ENCODE assay signal across 2 cellular contexts in the genomic region with DNA sequence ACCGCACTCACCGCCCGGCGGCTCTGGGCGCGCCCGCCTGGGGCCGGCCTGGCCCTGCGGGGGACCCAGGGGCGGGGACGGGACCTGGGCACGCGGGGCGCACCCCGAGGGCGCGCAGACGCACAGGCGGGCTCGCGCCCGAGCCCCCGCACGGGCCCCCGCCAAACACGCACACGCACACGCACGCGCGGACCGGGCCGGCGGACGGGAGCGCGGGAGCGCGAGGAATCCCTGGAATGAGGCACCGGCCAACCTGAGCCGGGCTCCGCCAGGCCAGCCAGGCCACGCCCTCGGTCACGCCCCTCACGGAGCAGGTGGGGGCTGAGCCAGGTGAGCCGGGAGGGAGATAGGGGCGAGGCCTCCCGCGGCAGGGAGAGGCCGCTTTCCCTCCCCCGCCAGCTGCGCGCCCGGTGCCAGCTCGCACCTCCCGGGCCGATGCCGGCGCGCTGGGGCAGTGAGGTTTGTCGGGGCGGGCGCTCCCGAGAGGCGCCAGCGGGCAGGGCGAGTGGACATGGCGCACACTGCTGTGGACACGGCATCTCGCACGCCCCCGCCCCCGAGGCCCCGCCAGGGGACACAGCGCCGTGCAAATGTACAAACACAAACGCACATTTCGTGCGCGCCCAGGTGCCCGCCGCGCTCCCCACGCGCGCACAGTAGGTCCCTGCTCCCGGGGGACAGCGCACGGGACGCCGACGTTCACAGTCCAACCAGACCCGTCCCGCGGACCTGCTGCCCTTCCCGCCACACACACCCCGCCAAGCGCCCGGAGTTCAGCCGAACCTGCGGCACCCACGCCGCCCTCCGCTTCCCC.
TF ChIP-seq lines count a peak whose summit lies in the region.

No MANE protein-coding gene starts in this region.

TF ChIP-seq in HCT116, 20 proteins besides CTCF, POLR2A, EP300 and RAD21 (continued from another document):
- TF ChIP-seq EZH2phosphoT487 (IDR thresholded peaks at IDR 0.05; ENCODE audit: borderline replicate concordance) (no peak), POLR2AphosphoS5 (IDR thresholded peaks at IDR 0.05; ENCODE audit: low read depth, low read length) (peak; percentile 72)

TF ChIP-seq in WTC11, 78 proteins besides CTCF, POLR2A, EP300 and RAD21 (continued from another document):
- TF ChIP-seq ZNF416 (CRISPR knock-in tag; IDR thresholded peaks at IDR 0.05) (0 out of 2 replicates have a peak, but pooled peaks have one; percentile 5), TEAD1 (CRISPR knock-in tag; IDR thresholded peaks at IDR 0.05) (peak; percentile 94), ZBTB21 (CRISPR knock-in tag; IDR thresholded peaks at IDR 0.05; ENCODE audit: borderline replicate concordance) (peak; percentile 66; the same call in 1 of the 2 replicates), ZNF219 (CRISPR knock-in tag; IDR thresholded peaks at IDR 0.05; ENCODE audit: borderline replicate concordance) (0 out of 2 replicates have a peak, but pooled peaks have one; percentile 13), SP1 (CRISPR knock-in tag; conservative IDR thresholded peaks at IDR 0.05) (peak; percentile 90), NFYB (CRISPR knock-in tag; conservative IDR thresholded peaks at IDR 0.05; ENCODE audit: low read depth) (0 out of 2 replicates have a peak, but pooled peaks have one; percentile 22), CBFB (CRISPR knock-in tag; IDR thresholded peaks at IDR 0.05; ENCODE audit: low read depth) (no peak), IRF2 (CRISPR knock-in tag; IDR thresholded peaks at IDR 0.05; ENCODE audit: borderline replicate concordance, low read depth) (no peak)
- TF ChIP-seq, protein P1, sequence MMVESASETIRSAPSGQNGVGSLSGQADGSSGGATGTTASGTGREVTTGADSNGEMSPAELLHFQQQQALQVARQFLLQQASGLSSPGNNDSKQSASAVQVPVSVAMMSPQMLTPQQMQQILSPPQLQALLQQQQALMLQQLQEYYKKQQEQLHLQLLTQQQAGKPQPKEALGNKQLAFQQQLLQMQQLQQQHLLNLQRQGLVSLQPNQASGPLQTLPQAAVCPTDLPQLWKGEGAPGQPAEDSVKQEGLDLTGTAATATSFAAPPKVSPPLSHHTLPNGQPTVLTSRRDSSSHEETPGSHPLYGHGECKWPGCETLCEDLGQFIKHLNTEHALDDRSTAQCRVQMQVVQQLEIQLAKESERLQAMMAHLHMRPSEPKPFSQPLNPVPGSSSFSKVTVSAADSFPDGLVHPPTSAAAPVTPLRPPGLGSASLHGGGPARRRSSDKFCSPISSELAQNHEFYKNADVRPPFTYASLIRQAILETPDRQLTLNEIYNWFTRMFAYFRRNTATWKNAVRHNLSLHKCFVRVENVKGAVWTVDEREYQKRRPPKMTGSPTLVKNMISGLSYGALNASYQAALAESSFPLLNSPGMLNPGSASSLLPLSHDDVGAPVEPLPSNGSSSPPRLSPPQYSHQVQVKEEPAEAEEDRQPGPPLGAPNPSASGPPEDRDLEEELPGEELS (CRISPR knock-in tag; IDR thresholded peaks at IDR 0.05), result 0 out of 2 replicates have a peak, but pooled peaks have one; percentile 4
- TF ChIP-seq, protein P2, sequence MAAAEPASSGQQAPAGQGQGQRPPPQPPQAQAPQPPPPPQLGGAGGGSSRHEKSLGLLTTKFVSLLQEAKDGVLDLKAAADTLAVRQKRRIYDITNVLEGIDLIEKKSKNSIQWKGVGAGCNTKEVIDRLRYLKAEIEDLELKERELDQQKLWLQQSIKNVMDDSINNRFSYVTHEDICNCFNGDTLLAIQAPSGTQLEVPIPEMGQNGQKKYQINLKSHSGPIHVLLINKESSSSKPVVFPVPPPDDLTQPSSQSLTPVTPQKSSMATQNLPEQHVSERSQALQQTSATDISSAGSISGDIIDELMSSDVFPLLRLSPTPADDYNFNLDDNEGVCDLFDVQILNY (CRISPR knock-in tag; IDR thresholded peaks at IDR 0.05), result peak; percentile 57; the same call in 1 of the 2 replicates
- TF ChIP-seq, protein P3, sequence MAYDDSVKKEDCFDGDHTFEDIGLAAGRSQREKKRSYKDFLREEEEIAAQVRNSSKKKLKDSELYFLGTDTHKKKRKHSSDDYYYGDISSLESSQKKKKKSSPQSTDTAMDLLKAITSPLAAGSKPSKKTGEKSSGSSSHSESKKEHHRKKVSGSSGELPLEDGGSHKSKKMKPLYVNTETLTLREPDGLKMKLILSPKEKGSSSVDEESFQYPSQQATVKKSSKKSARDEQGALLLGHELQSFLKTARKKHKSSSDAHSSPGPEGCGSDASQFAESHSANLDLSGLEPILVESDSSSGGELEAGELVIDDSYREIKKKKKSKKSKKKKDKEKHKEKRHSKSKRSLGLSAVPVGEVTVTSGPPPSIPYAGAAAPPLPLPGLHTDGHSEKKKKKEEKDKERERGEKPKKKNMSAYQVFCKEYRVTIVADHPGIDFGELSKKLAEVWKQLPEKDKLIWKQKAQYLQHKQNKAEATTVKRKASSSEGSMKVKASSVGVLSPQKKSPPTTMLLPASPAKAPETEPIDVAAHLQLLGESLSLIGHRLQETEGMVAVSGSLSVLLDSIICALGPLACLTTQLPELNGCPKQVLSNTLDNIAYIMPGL (CRISPR knock-in tag; IDR thresholded peaks at IDR 0.05), result no peak; the same call in none of the 2 replicates
- TF ChIP-seq, protein P4, sequence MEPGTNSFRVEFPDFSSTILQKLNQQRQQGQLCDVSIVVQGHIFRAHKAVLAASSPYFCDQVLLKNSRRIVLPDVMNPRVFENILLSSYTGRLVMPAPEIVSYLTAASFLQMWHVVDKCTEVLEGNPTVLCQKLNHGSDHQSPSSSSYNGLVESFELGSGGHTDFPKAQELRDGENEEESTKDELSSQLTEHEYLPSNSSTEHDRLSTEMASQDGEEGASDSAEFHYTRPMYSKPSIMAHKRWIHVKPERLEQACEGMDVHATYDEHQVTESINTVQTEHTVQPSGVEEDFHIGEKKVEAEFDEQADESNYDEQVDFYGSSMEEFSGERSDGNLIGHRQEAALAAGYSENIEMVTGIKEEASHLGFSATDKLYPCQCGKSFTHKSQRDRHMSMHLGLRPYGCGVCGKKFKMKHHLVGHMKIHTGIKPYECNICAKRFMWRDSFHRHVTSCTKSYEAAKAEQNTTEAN (CRISPR knock-in tag; IDR thresholded peaks at IDR 0.05), result 0 out of 2 replicates have a peak, but pooled peaks have one; percentile 33
- TF ChIP-seq, protein P5, sequence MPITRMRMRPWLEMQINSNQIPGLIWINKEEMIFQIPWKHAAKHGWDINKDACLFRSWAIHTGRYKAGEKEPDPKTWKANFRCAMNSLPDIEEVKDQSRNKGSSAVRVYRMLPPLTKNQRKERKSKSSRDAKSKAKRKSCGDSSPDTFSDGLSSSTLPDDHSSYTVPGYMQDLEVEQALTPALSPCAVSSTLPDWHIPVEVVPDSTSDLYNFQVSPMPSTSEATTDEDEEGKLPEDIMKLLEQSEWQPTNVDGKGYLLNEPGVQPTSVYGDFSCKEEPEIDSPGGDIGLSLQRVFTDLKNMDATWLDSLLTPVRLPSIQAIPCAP (CRISPR knock-in tag; IDR thresholded peaks at IDR 0.05), result 0 out of 2 replicates have a peak, but pooled peaks have one; percentile 4
